13 cellular contexts compared by ENCODE assay signal in genomic region chr2:106189764-106190468, GRCh38. TPM values are rescaled to one million over a fixed set of nuclear protein-coding genes. Genes with fewer than 3 reads are reported as not detected.
DNase-seq lines count a peak whose midpoint lies in the region; ATAC-seq and TF ChIP-seq lines count a peak whose summit lies in the region.
"Had no signal": no experiment of that assay in that cellular context is flagged by ENCODE, and none has a peak within 500 bp of the region (broad histone marks: within the 10 kb centered on the region; RNA-seq: fewer than 3 reads in every experiment).

No MANE protein-coding gene starts in this region.

- H3K9me3 Mint-ChIP-seq in activated T-helper 1 cell treated with anti-CD3 and anti-CD28 coated beads, Interleukin-12 subunit alpha, Interleukin-12 subunit beta, Interleukin-2, Interleukin-4 antibody, amounts not matched to agents 30 ng/mL and 10 ng/mL and 1 ng/mL, durations not matched to agents 14 hours and 24 hours and 36 hours, result no peaks in the 10 kb centered on the region

- no peak overlapping the region for H2AFZ ChIP-seq in GM23248

- no peaks in the 10 kb centered on the region for H3K36me3 ChIP-seq in GM23248 (ENCODE audit: low read depth)
- H3K36me3 ChIP-seq: heart right ventricle had no signal

- ATAC-seq in HG03521 (IDR thresholded peaks at IDR 0.05; ENCODE audit: unreplicated experiment) (no peak), GM19467 (IDR thresholded peaks at IDR 0.05; ENCODE audit: unreplicated experiment) (no peak), HG02884 (IDR thresholded peaks at IDR 0.05; ENCODE audit: unreplicated experiment) (no peak)
- ATAC-seq: heart right ventricle had no signal

- in situ Hi-C loops in GM23248 (cut with MboI), result no loop called here

- peaks cover 25% of the 10 kb centered on the region for H3K36me3 Mint-ChIP-seq in activated T-helper 1 cell treated with anti-CD3 and anti-CD28 coated beads, Interleukin-12 subunit alpha, Interleukin-12 subunit beta, Interleukin-2, Interleukin-4 antibody, amounts not matched to agents 30 ng/mL and 10 ng/mL and 1 ng/mL, durations not matched to agents 14 hours and 24 hours and 36 hours (ENCODE audit: low read depth)
- H3K36me3 Mint-ChIP-seq: mesothelial cell of epicardium had no signal

- no peak overlapping the region for H3K4me2 ChIP-seq in GM23248 (ENCODE audit: unreplicated experiment)

- no peaks in the 10 kb centered on the region for H3K27me3 ChIP-seq in GM23248 (replicated peaks; ENCODE audit: insufficient read depth)
- H3K27me3 ChIP-seq: heart right ventricle had no signal

- H3K79me2 ChIP-seq in GM23248 (ENCODE audit: insufficient read depth), result peaks cover 64% of the 10 kb centered on the region

- DNase-seq in AG08396 (ENCODE audit: low spot score), result peak; percentile 47
- peak; percentile 67 for DNase-seq in GM23248
- no peak for DNase-seq in activated T-helper 1 cell treated with anti-CD3 and anti-CD28 coated beads, Interleukin-12 subunit alpha, Interleukin-12 subunit beta, Interleukin-2, Interleukin-4 antibody, amounts not matched to agents 30 ng/mL and 10 ng/mL and 1 ng/mL, durations not matched to agents 14 hours and 24 hours and 36 hours (ENCODE audit: low spot score)
- DNase-seq in fibroblast of villous mesenchyme (ENCODE audit: low read depth), result peak; percentile 52
- DNase-seq in HT-29 (ENCODE audit: low spot score), result no peak
- DNase-seq: activated CD4-positive, alpha-beta T cell treated with anti-CD3 and anti-CD28 coated beads, Interleukin-2, amount 50 U/mL, for 1 hour; heart right ventricle; NCI-H2107 had no signal

- H3K27me3 Mint-ChIP-seq in activated T-helper 1 cell treated with anti-CD3 and anti-CD28 coated beads, Interleukin-12 subunit alpha, Interleukin-12 subunit beta, Interleukin-2, Interleukin-4 antibody, amounts not matched to agents 30 ng/mL and 10 ng/mL and 1 ng/mL, durations not matched to agents 14 hours and 24 hours and 36 hours (ENCODE audit: insufficient read depth), result no peaks in the 10 kb centered on the region

- H3K4me1 Mint-ChIP-seq in activated T-helper 1 cell treated with anti-CD3 and anti-CD28 coated beads, Interleukin-12 subunit alpha, Interleukin-12 subunit beta, Interleukin-2, Interleukin-4 antibody, amounts not matched to agents 30 ng/mL and 10 ng/mL and 1 ng/mL, durations not matched to agents 14 hours and 24 hours and 36 hours (ENCODE audit: low read depth), result peaks cover 63% of the 10 kb centered on the region

- H3F3A ChIP-seq in GM23248 (ENCODE audit: insufficient read depth), result peaks cover 9% of the 10 kb centered on the region; the same call in 1 of the 2 replicates

- H3K9ac ChIP-seq in GM23248, result no peak overlapping the region

- peaks cover 8% of the 10 kb centered on the region for H3K4me1 ChIP-seq in GM23248 (ENCODE audit: insufficient read depth)

- intact Hi-C loops in activated T-helper 1 cell treated with anti-CD3 and anti-CD28 coated beads, Interleukin-12 subunit alpha, Interleukin-12 subunit beta, Interleukin-2, Interleukin-4 antibody, amounts not matched to agents 30 ng/mL and 10 ng/mL and 1 ng/mL, durations not matched to agents 14 hours and 24 hours and 36 hours (cut with micrococcal nuclease), result loop anchor here (5.0 kb wide), 3 partner anchors 103 to 853 kb away; partner anchors contain the start of gene C2orf49

- H3K27ac Mint-ChIP-seq in activated T-helper 1 cell treated with anti-CD3 and anti-CD28 coated beads, Interleukin-12 subunit alpha, Interleukin-12 subunit beta, Interleukin-2, Interleukin-4 antibody, amounts not matched to agents 30 ng/mL and 10 ng/mL and 1 ng/mL, durations not matched to agents 14 hours and 24 hours and 36 hours, result peak overlapping the region; percentile 50
- H3K27ac Mint-ChIP-seq: mesothelial cell of epicardium had no signal

- WGBS in GM23248 (ENCODE audit: low coverage in 1 of 2, low lambda C conversion rate in 2 of 2, missing lambda C conversion rate in 2 of 2), 2 experiments, result 65 to 71% methylated on average over 5 of the region's 5 CpGs

- peak overlapping the region; percentile 58 for H3K4me3 Mint-ChIP-seq in activated T-helper 1 cell treated with anti-CD3 and anti-CD28 coated beads, Interleukin-12 subunit alpha, Interleukin-12 subunit beta, Interleukin-2, Interleukin-4 antibody, amounts not matched to agents 30 ng/mL and 10 ng/mL and 1 ng/mL, durations not matched to agents 14 hours and 24 hours and 36 hours
- H3K4me3 Mint-ChIP-seq: mesothelial cell of epicardium had no signal

- no peaks in the 10 kb centered on the region for H4K20me1 ChIP-seq in GM23248 (ENCODE audit: insufficient read depth)

- H3K9me2 ChIP-seq in GM23248 (ENCODE audit: insufficient read depth), result no peaks in the 10 kb centered on the region

- no peaks in the 10 kb centered on the region for H3K9me3 ChIP-seq in GM23248 (ENCODE audit: low read depth)
- H3K9me3 ChIP-seq: heart right ventricle had no signal

- H3K27ac ChIP-seq in GM23248, result no peak overlapping the region

- H3K4me3 ChIP-seq in GM23248 (no peak overlapping the region), fibroblast of villous mesenchyme (ENCODE audit: low read depth, low read length) (no peak overlapping the region)
- H3K4me3 ChIP-seq: heart right ventricle, skin epidermis had no signal

- TF ChIP-seq CTCF in fibroblast of villous mesenchyme (IDR thresholded peaks at IDR 0.05; ENCODE audit: insufficient read depth, low read depth, low read length), result no peak

RNA-seq across cellular contexts. Expression of gene UXS1, which starts 4.2 kb away (rescaled TPM):
- total RNA-seq in GM23248 (2014; rRNA removed; shearing (Covaris generic)), result 29.6 and 35.8 TPM in 2 replicates
- 57.5 TPM in 2 replicates for polyA plus RNA-seq in GM23248 (2016; fragmentation: Nextera tagmentation; extraction: Ambion mirVana)
- total RNA-seq in activated T-helper 1 cell treated with anti-CD3 and anti-CD28 coated beads, Interleukin-12 subunit alpha, Interleukin-12 subunit beta, Interleukin-2, Interleukin-4 antibody, amounts not matched to agents 30 ng/mL and 10 ng/mL and 1 ng/mL, durations not matched to agents 14 hours and 24 hours and 36 hours, result 36.7 TPM in 2 replicates
- 22.5 and 37.6 TPM in 2 replicates for total RNA-seq in fibroblast of villous mesenchyme
- total RNA-seq in HT-29 (2014; rRNA removed; shearing (Covaris generic)), result 24.5 and 32.3 TPM in 2 replicates

Comparison
In these comparisons a context has a peak if more than half of its experiments do, and no peak if none do; other contexts are left out.
1. DNase-seq: peak in AG08396 (single experiment), GM23248 (single experiment) and fibroblast of villous mesenchyme (single experiment); none in activated T-helper 1 cell treated with anti-CD3 and anti-CD28 coated beads, Interleukin-12 subunit alpha, Interleukin-12 subunit beta, Interleukin-2, Interleukin-4 antibody, amounts not matched to agents 30 ng/mL and 10 ng/mL and 1 ng/mL, durations not matched to agents 14 hours and 24 hours and 36 hours (single experiment) and HT-29 (single experiment).